9 cellular contexts compared by ENCODE assay signal in genomic region chr9:33225319-33226152, GRCh38. TPM values are rescaled to one million over a fixed set of nuclear protein-coding genes. Genes with fewer than 3 reads are reported as not detected.
A peak's percentile ranks its signal among the peaks of the same experiment; 100 is the strongest.
DNase-seq lines count a peak whose midpoint lies in the region; ATAC-seq and TF ChIP-seq lines count a peak whose summit lies in the region.
"Had no signal": no experiment of that assay in that cellular context is flagged by ENCODE, and none has a peak within 500 bp of the region (broad histone marks: within the 10 kb centered on the region; RNA-seq: fewer than 3 reads in every experiment).

No MANE protein-coding gene starts in this region.

- no peak overlapping the region for H2AFZ ChIP-seq in hepatocyte

- TF ChIP-seq CTCF in GM12865 (IDR thresholded peaks at IDR 0.05; ENCODE audit: insufficient read depth, low read depth, low read length, missing control alignments) (peak; percentile 58), hepatocyte (IDR thresholded peaks at IDR 0.05; ENCODE audit: poor library complexity) (peak; percentile 81), spleen (IDR thresholded peaks at IDR 0.05 in 8 of 11, conservative IDR thresholded peaks at IDR 0.05 in 3 of 11) (peak; percentile 49 to 89 (median 81))

- no peak for TF ChIP-seq POLR2A in spleen (IDR thresholded peaks at IDR 0.05)

- DNase-seq in GM12865 (ENCODE audit: low read depth) (peak; percentile 82), MV-4-11 (lab: John Stamatoyannopoulos, UW) (peak; percentile 85), amniotic epithelial cell (ENCODE audit: low read depth) (peak; percentile 80), hepatocyte (ENCODE audit: low spot score) (peak; percentile 81), spleen (no peak)

- H3K4me3 ChIP-seq in GM12865 (ENCODE audit: low read depth, low read length) (no peak overlapping the region), hepatocyte (no peak overlapping the region), spleen (no peak overlapping the region)

- H3K4me3 Mint-ChIP-seq in T-helper 1 cell treated with Interleukin-12 subunit alpha and Interleukin-12 subunit beta and Interleukin-4 antibody, amounts not matched to agents 30 μg/mL and 1 μg/mL, for 36 hours: no peak overlapping the region

- H3K4me1 Mint-ChIP-seq in T-helper 1 cell treated with Interleukin-12 subunit alpha and Interleukin-12 subunit beta and Interleukin-4 antibody, amounts not matched to agents 30 μg/mL and 1 μg/mL, for 36 hours (ENCODE audit: low read depth): peaks cover 25% of the 10 kb centered on the region

- H3K27ac Mint-ChIP-seq in T-helper 1 cell treated with Interleukin-12 subunit alpha and Interleukin-12 subunit beta and Interleukin-4 antibody, amounts not matched to agents 30 μg/mL and 1 μg/mL, for 36 hours: peak overlapping the region; percentile 27

- WGBS in hepatocyte (ENCODE audit: low lambda C conversion rate, missing lambda C conversion rate): 35% methylated on average over 7 of the region's 7 CpGs
- 22 to 36% (median 24%) methylated on average over 7 of the region's 7 CpGs for WGBS in spleen, 5 donors

- H3K79me2 ChIP-seq in hepatocyte: no peaks in the 10 kb centered on the region

- H3K4me1 ChIP-seq in hepatocyte (ENCODE audit: insufficient read depth) (peaks cover 4% of the 10 kb centered on the region), spleen (peaks cover 16 to 49% (median 39%) of the 10 kb centered on the region in 6 donors)

- H3K9me3 ChIP-seq in hepatocyte (ENCODE audit: low read depth) (no peaks in the 10 kb centered on the region), spleen (no peaks in the 10 kb centered on the region)

- H3K4me2 ChIP-seq in hepatocyte: no peak overlapping the region

- H3K9me2 ChIP-seq in hepatocyte (replicated peaks; ENCODE audit: insufficient read depth): no peaks in the 10 kb centered on the region

- no peaks in the 10 kb centered on the region for H3K36me3 ChIP-seq in hepatocyte (replicated peaks; ENCODE audit: insufficient read depth, low read depth)
- no peaks in the 10 kb centered on the region for H3K36me3 ChIP-seq in spleen

- ATAC-seq in HG03520 (IDR thresholded peaks at IDR 0.05; ENCODE audit: unreplicated experiment): no peak
- no peak for ATAC-seq in HG03135 (IDR thresholded peaks at IDR 0.05; ENCODE audit: unreplicated experiment)

- H3K9me3 Mint-ChIP-seq in T-helper 1 cell treated with Interleukin-12 subunit alpha and Interleukin-12 subunit beta and Interleukin-4 antibody, amounts not matched to agents 30 μg/mL and 1 μg/mL, for 36 hours: no peaks in the 10 kb centered on the region

- no peaks in the 10 kb centered on the region for H3K27me3 ChIP-seq in hepatocyte
- no peaks in the 10 kb centered on the region for H3K27me3 ChIP-seq in spleen (replicated peaks in 1 of 7)

- intact Hi-C loops in spleen (cut with DNase I; ENCODE audit: low total_unique reads): loop anchor here (2.0 to 10.0 kb wide), 2 partner anchors 51 to 143 kb away; no protein-coding TSS in a partner anchor

- H3K27ac ChIP-seq in hepatocyte: no peak overlapping the region
- H3K27ac ChIP-seq in spleen: peak overlapping the region in 6 of 8 donors; percentile 2 to 87 (median 80)

- no peaks in the 10 kb centered on the region for H4K20me1 ChIP-seq in hepatocyte (ENCODE audit: insufficient read depth, poor library complexity, severe bottlenecking)

- H3K36me3 Mint-ChIP-seq in T-helper 1 cell treated with Interleukin-12 subunit alpha and Interleukin-12 subunit beta and Interleukin-4 antibody, amounts not matched to agents 30 μg/mL and 1 μg/mL, for 36 hours (ENCODE audit: low read depth): no peaks in the 10 kb centered on the region

- peaks cover 4% of the 10 kb centered on the region for H3K27me3 Mint-ChIP-seq in T-helper 1 cell treated with Interleukin-12 subunit alpha and Interleukin-12 subunit beta and Interleukin-4 antibody, amounts not matched to agents 30 μg/mL and 1 μg/mL, for 36 hours (ENCODE audit: low read depth)

RNA-seq across cellular contexts. Expression of gene SPINK4, which starts 14.4 kb away (rescaled TPM):
- total RNA-seq in hepatocyte (not detected in 2 replicates), spleen (not detected)
- polyA plus RNA-seq in hepatocyte (2.2 TPM in 1 of 2 replicates, not detected in the other), spleen (under 1 TPM in 1 of 3 donors, not detected in 2; 0.67 TPM)
- total RNA-seq: mononuclear cell had no signal

RNA-seq across cellular contexts. Expression of gene BAG1, which starts 39.0 kb away (rescaled TPM):
- total RNA-seq in hepatocyte (94.8 and 103 TPM in 2 replicates), spleen (10 to 100 TPM; 49.9 to 91.8 (median 71.0) TPM)
- polyA plus RNA-seq in hepatocyte (78.5 and 99.3 TPM in 2 replicates), spleen (100 to 1,000 TPM in 1 of 3 donors, 10 to 100 TPM in 2; 57.3 to 102 (median 70.7) TPM)

RNA-seq across cellular contexts. Expression of gene CHMP5, which starts 39.3 kb away (rescaled TPM):
- 102 and 109 TPM in 2 replicates for total RNA-seq in hepatocyte
- polyA plus RNA-seq in hepatocyte: 85.6 and 91.5 TPM in 2 replicates
- total RNA-seq in spleen: 10 to 100 TPM; 43.6 to 56.7 (median 52.4) TPM
- polyA plus RNA-seq in spleen: 10 to 100 TPM; 53.6 to 75.9 (median 59.0) TPM

RNA-seq across cellular contexts. Expression of gene B4GALT1, which starts 58.4 kb away (rescaled TPM):
- total RNA-seq in hepatocyte (76.3 and 78.3 TPM in 2 replicates), spleen (100 to 1,000 TPM in 2 of 7 donors, 10 to 100 TPM in 5; 75.1 to 111 (median 91.4) TPM)
- polyA plus RNA-seq in hepatocyte (45.6 and 63.9 TPM in 2 replicates), spleen (10 to 100 TPM; 18.1 to 29.5 (median 25.4) TPM)
